In genomic region chr1:245124241-245124640, GRCh38 we compare ENCODE assay signal across 6 cellular contexts.
"Had no signal": no experiment of that assay in that cellular context is flagged by ENCODE, and none has a peak within 500 bp of the region (broad histone marks: within the 10 kb centered on the region; RNA-seq: fewer than 3 reads in every experiment).

No MANE protein-coding gene starts in this region.

- ATAC-seq: K562 had no signal

- H3K9me3 Mint-ChIP-seq: GM23338 had no signal

- H3K4me2 ChIP-seq: GM23338 had no signal

- DNase-seq: HCEC 1CT, IMR-90, KG1 had no signal

- FAIRE-seq: HTR-8/SVneo, K562 had no signal

- H3K4me3 ChIP-seq: GM23338, K562 had no signal

- H2AFZ ChIP-seq: GM23338 had no signal

- H3K4me3 Mint-ChIP-seq: GM23338 had no signal
